In the genomic region with DNA sequence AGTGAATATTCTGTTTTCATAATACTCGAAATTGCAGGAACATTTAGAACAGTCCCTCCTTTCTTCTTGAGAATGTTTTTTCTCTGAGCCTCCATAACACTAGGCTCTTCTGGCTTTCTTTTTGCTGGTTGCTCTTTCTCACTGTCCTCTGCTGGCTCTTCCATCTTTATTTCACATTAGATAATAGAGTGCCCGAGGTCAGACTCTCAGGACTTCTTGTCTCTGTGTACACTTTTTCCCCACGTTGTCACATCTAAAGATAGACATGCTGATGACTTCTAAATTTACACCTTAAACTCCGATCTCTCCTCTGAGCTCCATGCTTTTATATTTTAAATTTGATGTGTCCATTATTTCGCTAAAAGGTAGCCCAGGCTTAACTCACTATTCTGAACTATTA, we compare ENCODE assay signal across 1 cellular context.
TF ChIP-seq lines count a peak whose summit lies in the region.

No MANE protein-coding gene starts in this region.

TF ChIP-seq in GM23338, 12 proteins besides CTCF, POLR2A, EP300 and RAD21 (continued from another document):
- TF ChIP-seq, protein P1, sequence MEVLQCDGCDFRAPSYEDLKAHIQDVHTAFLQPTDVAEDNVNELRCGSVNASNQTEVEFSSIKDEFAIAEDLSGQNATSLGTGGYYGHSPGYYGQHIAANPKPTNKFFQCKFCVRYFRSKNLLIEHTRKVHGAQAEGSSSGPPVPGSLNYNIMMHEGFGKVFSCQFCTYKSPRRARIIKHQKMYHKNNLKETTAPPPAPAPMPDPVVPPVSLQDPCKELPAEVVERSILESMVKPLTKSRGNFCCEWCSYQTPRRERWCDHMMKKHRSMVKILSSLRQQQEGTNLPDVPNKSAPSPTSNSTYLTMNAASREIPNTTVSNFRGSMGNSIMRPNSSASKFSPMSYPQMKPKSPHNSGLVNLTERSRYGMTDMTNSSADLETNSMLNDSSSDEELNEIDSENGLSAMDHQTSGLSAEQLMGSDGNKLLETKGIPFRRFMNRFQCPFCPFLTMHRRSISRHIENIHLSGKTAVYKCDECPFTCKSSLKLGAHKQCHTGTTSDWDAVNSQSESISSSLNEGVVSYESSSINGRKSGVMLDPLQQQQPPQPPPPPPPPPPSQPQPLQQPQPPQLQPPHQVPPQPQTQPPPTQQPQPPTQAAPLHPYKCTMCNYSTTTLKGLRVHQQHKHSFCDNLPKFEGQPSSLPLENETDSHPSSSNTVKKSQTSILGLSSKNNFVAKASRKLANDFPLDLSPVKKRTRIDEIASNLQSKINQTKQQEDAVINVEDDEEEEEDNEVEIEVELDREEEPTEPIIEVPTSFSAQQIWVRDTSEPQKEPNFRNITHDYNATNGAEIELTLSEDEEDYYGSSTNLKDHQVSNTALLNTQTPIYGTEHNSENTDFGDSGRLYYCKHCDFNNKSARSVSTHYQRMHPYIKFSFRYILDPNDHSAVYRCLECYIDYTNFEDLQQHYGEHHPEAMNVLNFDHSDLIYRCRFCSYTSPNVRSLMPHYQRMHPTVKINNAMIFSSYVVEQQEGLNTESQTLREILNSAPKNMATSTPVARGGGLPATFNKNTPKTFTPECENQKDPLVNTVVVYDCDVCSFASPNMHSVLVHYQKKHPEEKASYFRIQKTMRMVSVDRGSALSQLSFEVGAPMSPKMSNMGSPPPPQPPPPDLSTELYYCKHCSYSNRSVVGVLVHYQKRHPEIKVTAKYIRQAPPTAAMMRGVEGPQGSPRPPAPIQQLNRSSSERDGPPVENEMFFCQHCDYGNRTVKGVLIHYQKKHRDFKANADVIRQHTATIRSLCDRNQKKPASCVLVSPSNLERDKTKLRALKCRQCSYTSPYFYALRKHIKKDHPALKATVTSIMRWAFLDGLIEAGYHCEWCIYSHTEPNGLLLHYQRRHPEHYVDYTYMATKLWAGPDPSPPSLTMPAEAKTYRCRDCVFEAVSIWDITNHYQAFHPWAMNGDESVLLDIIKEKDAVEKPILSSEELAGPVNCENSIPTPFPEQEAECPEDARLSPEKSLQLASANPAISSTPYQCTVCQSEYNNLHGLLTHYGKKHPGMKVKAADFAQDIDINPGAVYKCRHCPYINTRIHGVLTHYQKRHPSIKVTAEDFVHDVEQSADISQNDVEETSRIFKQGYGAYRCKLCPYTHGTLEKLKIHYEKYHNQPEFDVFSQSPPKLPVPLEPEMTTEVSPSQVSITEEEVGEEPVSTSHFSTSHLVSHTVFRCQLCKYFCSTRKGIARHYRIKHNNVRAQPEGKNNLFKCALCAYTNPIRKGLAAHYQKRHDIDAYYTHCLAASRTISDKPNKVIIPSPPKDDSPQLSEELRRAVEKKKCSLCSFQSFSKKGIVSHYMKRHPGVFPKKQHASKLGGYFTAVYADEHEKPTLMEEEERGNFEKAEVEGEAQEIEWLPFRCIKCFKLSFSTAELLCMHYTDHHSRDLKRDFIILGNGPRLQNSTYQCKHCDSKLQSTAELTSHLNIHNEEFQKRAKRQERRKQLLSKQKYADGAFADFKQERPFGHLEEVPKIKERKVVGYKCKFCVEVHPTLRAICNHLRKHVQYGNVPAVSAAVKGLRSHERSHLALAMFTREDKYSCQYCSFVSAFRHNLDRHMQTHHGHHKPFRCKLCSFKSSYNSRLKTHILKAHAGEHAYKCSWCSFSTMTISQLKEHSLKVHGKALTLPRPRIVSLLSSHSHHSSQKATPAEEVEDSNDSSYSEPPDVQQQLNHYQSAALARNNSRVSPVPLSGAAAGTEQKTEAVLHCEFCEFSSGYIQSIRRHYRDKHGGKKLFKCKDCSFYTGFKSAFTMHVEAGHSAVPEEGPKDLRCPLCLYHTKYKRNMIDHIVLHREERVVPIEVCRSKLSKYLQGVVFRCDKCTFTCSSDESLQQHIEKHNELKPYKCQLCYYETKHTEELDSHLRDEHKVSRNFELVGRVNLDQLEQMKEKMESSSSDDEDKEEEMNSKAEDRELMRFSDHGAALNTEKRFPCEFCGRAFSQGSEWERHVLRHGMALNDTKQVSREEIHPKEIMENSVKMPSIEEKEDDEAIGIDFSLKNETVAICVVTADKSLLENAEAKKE (CRISPR knock-in tag; IDR thresholded peaks at IDR 0.05) = no peak
- no peak for TF ChIP-seq CREB1 (CRISPR knock-in tag; IDR thresholded peaks at IDR 0.05; ENCODE audit: low read depth)
- TF ChIP-seq, protein P2, sequence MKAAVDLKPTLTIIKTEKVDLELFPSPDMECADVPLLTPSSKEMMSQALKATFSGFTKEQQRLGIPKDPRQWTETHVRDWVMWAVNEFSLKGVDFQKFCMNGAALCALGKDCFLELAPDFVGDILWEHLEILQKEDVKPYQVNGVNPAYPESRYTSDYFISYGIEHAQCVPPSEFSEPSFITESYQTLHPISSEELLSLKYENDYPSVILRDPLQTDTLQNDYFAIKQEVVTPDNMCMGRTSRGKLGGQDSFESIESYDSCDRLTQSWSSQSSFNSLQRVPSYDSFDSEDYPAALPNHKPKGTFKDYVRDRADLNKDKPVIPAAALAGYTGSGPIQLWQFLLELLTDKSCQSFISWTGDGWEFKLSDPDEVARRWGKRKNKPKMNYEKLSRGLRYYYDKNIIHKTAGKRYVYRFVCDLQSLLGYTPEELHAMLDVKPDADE (IDR thresholded peaks at IDR 0.05) = no peak
